17 cellular contexts compared by ENCODE assay signal in the genomic region with DNA sequence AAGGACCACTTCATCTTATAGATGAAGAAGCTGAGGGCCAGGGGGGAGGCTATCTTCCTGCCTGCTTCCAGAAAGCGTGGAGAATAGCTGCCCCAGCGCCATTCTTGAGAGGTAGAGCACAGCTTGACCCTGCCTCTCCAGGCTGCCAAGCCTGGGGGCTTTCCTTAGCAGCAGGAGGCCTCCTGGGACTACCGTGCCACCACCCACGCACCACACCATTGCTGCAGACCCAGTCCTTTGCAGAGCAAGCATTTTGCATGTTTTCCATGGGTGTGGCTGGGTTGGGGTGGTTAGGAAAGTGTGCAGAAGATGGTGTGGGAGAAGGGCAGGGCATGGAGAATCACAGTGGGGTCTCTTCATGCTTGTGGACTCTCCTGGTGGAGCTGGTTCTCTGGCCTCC.
DNase-seq lines count a peak whose midpoint lies in the region; ATAC-seq and TF ChIP-seq lines count a peak whose summit lies in the region.
"Had no signal": no experiment of that assay in that cellular context is flagged by ENCODE, and none has a peak within 500 bp of the region (broad histone marks: within the 10 kb centered on the region; RNA-seq: fewer than 3 reads in every experiment).

No MANE protein-coding gene starts in this region.

- no peaks in the 10 kb centered on the region for H3K9me3 ChIP-seq in mammary epithelial cell (replicated peaks; ENCODE audit: insufficient read depth, low read length)

- CTCF ChIA-PET in mammary epithelial cell (lab: Charles Lee; ENCODE audit: low non-redundant PET), result no interaction called here
- CTCF ChIA-PET in HEK293T (lab: Yijun Ruan, JAX), result interaction anchor here (0.6 kb wide), 2 partner anchors 8 to 123 kb away, joined by 3 read pairs; no protein-coding TSS in a partner anchor

- dilution Hi-C loops in mammary epithelial cell (cut with HindIII; ENCODE audit: low sequenced_read_pairs), result no loop called here

- no peak overlapping the region for H3K4me3 ChIP-seq in mammary epithelial cell (replicated peaks in 1 of 3; ENCODE audit: insufficient read depth in 1 of 3, low read depth in 2 of 3, low read length in 3 of 3)
- H3K4me3 ChIP-seq: hepatocyte, SK-N-MC had no signal

- no peak overlapping the region for H3K27ac ChIP-seq in mammary epithelial cell (ENCODE audit: insufficient read depth, low read depth, low read length)
- H3K27ac ChIP-seq: C4-2B, hepatocyte, HL-60, SK-N-MC had no signal

- 78% methylated on average over 4 of the region's 4 CpGs for WGBS in mammary epithelial cell (ENCODE audit: low coverage, missing lambda C conversion rate)

- no peak for TF ChIP-seq CTCF in mammary epithelial cell (conservative IDR thresholded peaks at IDR 0.05 in 1 of 2, IDR thresholded peaks at IDR 0.05 in 1 of 2; ENCODE audit: extremely low read depth in 1 of 2, insufficient read depth in 1 of 2, low read depth in 1 of 2, low read length in 2 of 2)

- peak; percentile 84 for ATAC-seq in GM18511 (IDR thresholded peaks at IDR 0.05; ENCODE audit: unreplicated experiment)
- ATAC-seq in GM19463 (IDR thresholded peaks at IDR 0.05; ENCODE audit: unreplicated experiment), result peak; percentile 91
- ATAC-seq in HG03064 (IDR thresholded peaks at IDR 0.05; ENCODE audit: low read depth, unreplicated experiment), result peak; percentile 63

- no TSS peak for BruUV-seq in mammary epithelial cell (replicated peaks; lab: Mats Ljungman, UMichigan)

- no peak overlapping the region for H3K9ac ChIP-seq in mammary epithelial cell (ENCODE audit: insufficient read depth, low read length)

- H3K79me2 ChIP-seq in mammary epithelial cell (ENCODE audit: insufficient read depth, low read length), result no peaks in the 10 kb centered on the region
- H3K79me2 ChIP-seq: hepatocyte had no signal

- intact Hi-C loops in mammary epithelial cell (cut with micrococcal nuclease), result no loop called here

- no peak overlapping the region for H3K4me2 ChIP-seq in mammary epithelial cell (ENCODE audit: insufficient read depth, low read depth, low read length)
- H3K4me2 ChIP-seq: hepatocyte had no signal

- H3K27me3 ChIP-seq in mammary epithelial cell (ENCODE audit: insufficient read depth, low read length), result no peaks in the 10 kb centered on the region
- H3K27me3 ChIP-seq: hepatocyte had no signal

- H2AFZ ChIP-seq in mammary epithelial cell (ENCODE audit: low read depth, low read length), result peak overlapping the region; percentile 37
- H2AFZ ChIP-seq: hepatocyte had no signal

- no peak for DNase-seq in mammary epithelial cell
- no peak for DNase-seq in ecto neural progenitor cell (ENCODE audit: low spot score)
- DNase-seq in stimulated activated naive CD4-positive, alpha-beta T cell treated with Interleukin-2 at 50 U/mL for 16 hours (lab: John Stamatoyannopoulos, UW), result no peak
- no peak for DNase-seq in HEK293T (ENCODE audit: extremely low spot score)
- DNase-seq in T-helper 1 cell, result no peak
- DNase-seq: activated CD4-positive, CD25-positive, alpha-beta regulatory T cell; activated T-cell treated with anti-CD3 and anti-CD28 coated beads, Interleukin-2, amount 50 U/mL, for 1 hour; EL; H9; NCI-H2171 treated with DMSO at 0.1 percent for 48 hours had no signal

- H3K4me1 ChIP-seq in mammary epithelial cell (ENCODE audit: insufficient read depth, low read length), result peaks cover 14% of the 10 kb centered on the region

- H4K20me1 ChIP-seq in mammary epithelial cell (ENCODE audit: insufficient read depth, low read length), result no peaks in the 10 kb centered on the region

- H3K36me3 ChIP-seq in mammary epithelial cell (ENCODE audit: insufficient read depth, low read length), result no peaks in the 10 kb centered on the region

- POLR2A ChIA-PET in HEK293T (lab: Yijun Ruan, JAX), result no interaction called here

- in situ Hi-C loops in mammary epithelial cell (cut with MboI; ENCODE audit: low sequenced_read_pairs in 2 of 2), result no loop called here

TF ChIP-seq in HEK293T, 16 proteins besides CTCF, POLR2A, EP300 and RAD21:
- TF ChIP-seq SP1 (IDR thresholded peaks at IDR 0.05), result no peak
- no peak for TF ChIP-seq ELF4 (IDR thresholded peaks at IDR 0.05)
- TF ChIP-seq LEF1 (IDR thresholded peaks at IDR 0.05; ENCODE audit: borderline replicate concordance), result no peak
- no peak for TF ChIP-seq FOXK2 (IDR thresholded peaks at IDR 0.05)
- no peak for TF ChIP-seq BHLHE40 (IDR thresholded peaks at IDR 0.05; ENCODE audit: borderline replicate concordance)
- no peak for TF ChIP-seq SUZ12 (IDR thresholded peaks at IDR 0.05)
- no peak for TF ChIP-seq NFRKB (IDR thresholded peaks at IDR 0.05)
- no peak for TF ChIP-seq HDGF (IDR thresholded peaks at IDR 0.05; ENCODE audit: borderline replicate concordance)
- TF ChIP-seq, protein P1, sequence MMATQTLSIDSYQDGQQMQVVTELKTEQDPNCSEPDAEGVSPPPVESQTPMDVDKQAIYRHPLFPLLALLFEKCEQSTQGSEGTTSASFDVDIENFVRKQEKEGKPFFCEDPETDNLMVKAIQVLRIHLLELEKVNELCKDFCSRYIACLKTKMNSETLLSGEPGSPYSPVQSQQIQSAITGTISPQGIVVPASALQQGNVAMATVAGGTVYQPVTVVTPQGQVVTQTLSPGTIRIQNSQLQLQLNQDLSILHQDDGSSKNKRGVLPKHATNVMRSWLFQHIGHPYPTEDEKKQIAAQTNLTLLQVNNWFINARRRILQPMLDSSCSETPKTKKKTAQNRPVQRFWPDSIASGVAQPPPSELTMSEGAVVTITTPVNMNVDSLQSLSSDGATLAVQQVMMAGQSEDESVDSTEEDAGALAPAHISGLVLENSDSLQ (IDR thresholded peaks at IDR 0.05), result no peak
- no peak for TF ChIP-seq ARNT (IDR thresholded peaks at IDR 0.05)
- TF ChIP-seq FOXM1 (IDR thresholded peaks at IDR 0.05; ENCODE audit: borderline replicate concordance), result no peak
- no peak for TF ChIP-seq TARDBP (IDR thresholded peaks at IDR 0.05)
- no peak for TF ChIP-seq L3MBTL2 (conservative IDR thresholded peaks at IDR 0.05)
